16 cellular contexts compared by ENCODE assay signal in genomic region chr1:195965475-195965874, GRCh38.
DNase-seq lines count a peak whose midpoint lies in the region; ATAC-seq, FAIRE-seq and TF ChIP-seq lines count a peak whose summit lies in the region.
"Had no signal": no experiment of that assay in that cellular context is flagged by ENCODE, and none has a peak within 500 bp of the region (broad histone marks: within the 10 kb centered on the region; RNA-seq: fewer than 3 reads in every experiment).

No MANE protein-coding gene starts in this region.

- no peaks in the 10 kb centered on the region for H3K4me1 Mint-ChIP-seq in stimulated activated memory B cell treated with anti-CD40 and anti-IgM and Interleukin-4, amounts not matched to agents 10 μg/mL and 1 μg/mL and 100 μg/mL, for 72 hours
- H3K4me1 Mint-ChIP-seq: B cell had no signal

- H3K4me3 ChIP-seq in PC-9, result no peak overlapping the region
- H3K4me3 ChIP-seq in bronchial epithelial cell (ENCODE audit: low read depth, low read length), result no peak overlapping the region
- H3K4me3 ChIP-seq in mesendoderm (ENCODE audit: low read length), result no peak overlapping the region
- H3K4me3 ChIP-seq: GM12878, GM23248, HAP-1 had no signal

- H3K36me3 ChIP-seq in PC-9 (ENCODE audit: low read depth) (no peaks in the 10 kb centered on the region), bronchial epithelial cell (ENCODE audit: control insufficient read depth, insufficient read depth, low read length) (no peaks in the 10 kb centered on the region), mesendoderm (ENCODE audit: control insufficient read depth, insufficient read depth, low read length) (no peaks in the 10 kb centered on the region)
- H3K36me3 ChIP-seq: HAP-1 had no signal

- DNase-seq in GM12892 (ENCODE audit: insufficient read length), result no peak
- DNase-seq in PC-9, result no peak
- no peak for DNase-seq in bronchial epithelial cell (ENCODE audit: low read depth)
- DNase-seq in mesendoderm, result peak; percentile 31
- no peak for DNase-seq in T1000 (lab: John Stamatoyannopoulos, UW)
- no peak for DNase-seq in epidermal melanocyte (ENCODE audit: insufficient read length, low spot score)
- DNase-seq: C1 segment of cervical spinal cord; Calu3; CD4-positive, alpha-beta T cell; DMS79; GM23248 had no signal

- H3K4me1 ChIP-seq in PC-9 (replicated peaks; ENCODE audit: insufficient read depth), result no peaks in the 10 kb centered on the region
- H3K4me1 ChIP-seq in mesendoderm (ENCODE audit: control insufficient read depth, low read depth, low read length), result no peaks in the 10 kb centered on the region
- H3K4me1 ChIP-seq: HAP-1 had no signal

- H4K8ac ChIP-seq in mesendoderm (ENCODE audit: low read depth, low read length), result no peak overlapping the region

- WGBS in mesendoderm (ENCODE audit: extremely low coverage, insufficient coverage, low lambda C conversion rate), result no CpG with 5 or more reads among the region's 6 CpGs

- FAIRE-seq in GM12892 (lab: Jason Lieb, UNC) (peak; percentile 36), bronchial epithelial cell (lab: Jason Lieb, UNC) (peak; percentile 47)
- FAIRE-seq: GM12878, HepG2 had no signal

- no peaks in the 10 kb centered on the region for H4K20me1 ChIP-seq in PC-9 (ENCODE audit: insufficient read depth)

- CTCF ChIA-PET in PC-9 (lab: Charles Lee), result no interaction called here

- no peaks in the 10 kb centered on the region for H3K27me3 ChIP-seq in PC-9 (ENCODE audit: insufficient read depth, low read depth)
- H3K27me3 ChIP-seq in bronchial epithelial cell (ENCODE audit: control insufficient read depth, insufficient read depth, low read length), result no peaks in the 10 kb centered on the region
- H3K27me3 ChIP-seq in mesendoderm (ENCODE audit: insufficient read depth, low read length, poor library complexity), result no peaks in the 10 kb centered on the region

- no peak overlapping the region for H4K5ac ChIP-seq in mesendoderm (ENCODE audit: low read length)

- no peaks in the 10 kb centered on the region for H3K36me3 Mint-ChIP-seq in stimulated activated memory B cell treated with anti-CD40 and anti-IgM and Interleukin-4, amounts not matched to agents 10 μg/mL and 1 μg/mL and 100 μg/mL, for 72 hours

- no peak overlapping the region for H2BK120ac ChIP-seq in mesendoderm (ENCODE audit: low read depth, low read length)

- no peak overlapping the region for H3K9ac ChIP-seq in mesendoderm (ENCODE audit: low read length)
- H3K9ac ChIP-seq: GM23248 had no signal

- no peaks in the 10 kb centered on the region for H3K9me3 ChIP-seq in PC-9 (ENCODE audit: insufficient read depth, low read depth)
- H3K9me3 ChIP-seq: HAP-1 had no signal

- no peak overlapping the region for H2BK5ac ChIP-seq in mesendoderm (ENCODE audit: low read length)

- H3K27me3 Mint-ChIP-seq in stimulated activated memory B cell treated with anti-CD40 and anti-IgM and Interleukin-4, amounts not matched to agents 10 μg/mL and 1 μg/mL and 100 μg/mL, for 72 hours, result no peaks in the 10 kb centered on the region
- H3K27me3 Mint-ChIP-seq: B cell; CD4-positive, alpha-beta T cell had no signal

- H3K27ac Mint-ChIP-seq in stimulated activated memory B cell treated with anti-CD40 and anti-IgM and Interleukin-4, amounts not matched to agents 10 μg/mL and 1 μg/mL and 100 μg/mL, for 72 hours, result no peak overlapping the region
- H3K27ac Mint-ChIP-seq: B cell; CD4-positive, alpha-beta T cell had no signal

- no peak for TF ChIP-seq POLR2A in GM12892 (IDR thresholded peaks at IDR 0.05; ENCODE audit: low read depth, low read length)

- POLR2A ChIA-PET in PC-9 (lab: Charles Lee; ENCODE audit: unreplicated experiment), result no interaction called here

- TF ChIP-seq CTCF in PC-9 (conservative IDR thresholded peaks at IDR 0.05), result no peak
- no peak for TF ChIP-seq CTCF in bronchial epithelial cell (IDR thresholded peaks at IDR 0.05; ENCODE audit: insufficient read depth, low read length, severe bottlenecking)

- intact Hi-C loops in PC-9 (cut with micrococcal nuclease; ENCODE audit: unreplicated experiment), result no loop called here

- H3K79me1 ChIP-seq in mesendoderm (ENCODE audit: low read length), result no peaks in the 10 kb centered on the region

- no peak overlapping the region for H3K23ac ChIP-seq in mesendoderm (ENCODE audit: low read length)

- H3K4me3 Mint-ChIP-seq in stimulated activated memory B cell treated with anti-CD40 and anti-IgM and Interleukin-4, amounts not matched to agents 10 μg/mL and 1 μg/mL and 100 μg/mL, for 72 hours, result no peak overlapping the region
- H3K4me3 Mint-ChIP-seq: B cell; CD4-positive, alpha-beta T cell had no signal

- no peak overlapping the region for H2BK15ac ChIP-seq in mesendoderm (replicated peaks; ENCODE audit: low read depth)

- no TSS peak for BruUV-seq in PC-9 (replicated peaks; lab: Mats Ljungman, UMichigan)

- H3K18ac ChIP-seq in mesendoderm (ENCODE audit: low read length), result no peak overlapping the region

- H2AK5ac ChIP-seq in mesendoderm (ENCODE audit: low read length), result no peak overlapping the region

- no peaks in the 10 kb centered on the region for H3F3A ChIP-seq in PC-9 (ENCODE audit: insufficient read depth, low read depth)

- no peak for ATAC-seq in stimulated activated memory B cell treated with anti-CD40 and anti-IgM and Interleukin-4, amounts not matched to agents 10 μg/mL and 1 μg/mL and 100 μg/mL, for 72 hours
- ATAC-seq: GM12878, HepG2 had no signal

- H3K4ac ChIP-seq in mesendoderm (ENCODE audit: low read depth, low read length), result no peak overlapping the region

- no peaks in the 10 kb centered on the region for H3K9me2 ChIP-seq in PC-9 (ENCODE audit: insufficient read depth)

- no peaks in the 10 kb centered on the region for H3K79me2 ChIP-seq in PC-9 (ENCODE audit: low read depth)
- H3K79me2 ChIP-seq in mesendoderm (ENCODE audit: control insufficient read depth, insufficient read depth, low read length), result no peaks in the 10 kb centered on the region

- no peak overlapping the region for H3K27ac ChIP-seq in PC-9
- H3K27ac ChIP-seq in mesendoderm (ENCODE audit: low read depth, low read length), result no peak overlapping the region
- H3K27ac ChIP-seq: GM23248 had no signal

- peaks cover 5% of the 10 kb centered on the region for H3K9me3 Mint-ChIP-seq in stimulated activated memory B cell treated with anti-CD40 and anti-IgM and Interleukin-4, amounts not matched to agents 10 μg/mL and 1 μg/mL and 100 μg/mL, for 72 hours
- H3K9me3 Mint-ChIP-seq: CD4-positive, alpha-beta T cell had no signal

- H3K4me2 ChIP-seq in PC-9, result no peak overlapping the region
- H3K4me2 ChIP-seq in mesendoderm (ENCODE audit: low read length), result no peak overlapping the region

- H3K56ac ChIP-seq in mesendoderm (ENCODE audit: low read length), result no peak overlapping the region

- 0 out of 2 replicates have a peak overlapping the region, but pooled peaks have one; percentile 22 for H2AFZ ChIP-seq in PC-9
